ENCODE assay signal across 19 cellular contexts in the genomic region with DNA sequence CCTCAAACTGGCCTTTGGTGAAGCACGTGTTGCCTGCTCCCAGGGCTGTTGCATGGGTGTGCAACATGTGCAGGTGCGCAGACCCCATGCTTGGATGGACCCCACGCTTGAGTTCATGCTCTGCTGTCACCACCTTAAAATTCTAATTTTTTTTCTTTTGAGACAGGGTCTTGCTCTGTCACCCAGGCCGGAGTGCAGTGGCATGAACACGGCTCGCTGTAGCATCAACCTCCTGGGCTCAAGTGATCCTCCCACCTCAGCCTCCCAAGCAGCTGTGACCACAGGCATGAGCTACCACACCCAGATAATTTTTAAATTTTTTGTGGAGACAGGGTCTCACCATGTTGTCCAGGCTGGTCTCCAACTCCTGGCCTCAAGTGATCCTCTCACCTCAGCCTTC. TPM values are rescaled to one million over a fixed set of nuclear protein-coding genes. Genes with fewer than 3 reads are reported as not detected.
A peak's percentile ranks its signal among the peaks of the same experiment; 100 is the strongest.
DNase-seq lines count a peak whose midpoint lies in the region; ATAC-seq, FAIRE-seq and TF ChIP-seq lines count a peak whose summit lies in the region.
"Had no signal": no experiment of that assay in that cellular context is flagged by ENCODE, and none has a peak within 500 bp of the region (broad histone marks: within the 10 kb centered on the region; RNA-seq: fewer than 3 reads in every experiment).

No MANE protein-coding gene starts in this region.

- no peak overlapping the region for H3K27ac ChIP-seq in HEK293 (ENCODE audit: extremely low read depth, low read depth, low read length)
- no peak overlapping the region for H3K27ac ChIP-seq in K562 (ENCODE audit: extremely low read depth, low read depth, low read length)
- H3K27ac ChIP-seq in kidney (ENCODE audit: low read depth in 2 of 2, low read length in 2 of 2), result no peak overlapping the region
- H3K27ac ChIP-seq in uterus, result peak overlapping the region; percentile 79
- H3K27ac ChIP-seq: BLaER1, HL-60 had no signal

- H2AFZ ChIP-seq in K562 (ENCODE audit: low read depth, low read length), result no peak overlapping the region

- whole genome bisulfite sequencing in K562 (ENCODE audit: insufficient coverage, low coverage, missing lambda C conversion rate), result 8% methylated on average over 6 of the region's 6 CpGs

- H3K9ac ChIP-seq in K562 (ENCODE audit: insufficient read depth in 1 of 2, low read depth in 2 of 2, low read length in 2 of 2), result no peak overlapping the region; a peak in 1 of 4 replicates
- H3K9ac ChIP-seq in kidney (ENCODE audit: low read length in 2 of 2), result no peak overlapping the region
- H3K9ac ChIP-seq: BLaER1 had no signal

- no peak for TF ChIP-seq RAD21 in K562 (CRISPR knock-in tag; conservative IDR thresholded peaks at IDR 0.05 in 1 of 2, IDR thresholded peaks at IDR 0.05 in 1 of 2)

- POLR2A ChIA-PET in HEK293 (lab: Yijun Ruan, JAX), result no interaction called here
- POLR2A ChIA-PET in K562 (lab: Yijun Ruan, JAX), result interaction anchor here (0.6 to 1.0 kb wide), 4 partner anchors 69 to 499 kb away, joined by 3 to 4 read pairs (median 3); partner anchors contain the start of gene CLPX

- CTCF ChIA-PET in HEK293 (lab: Yijun Ruan, JAX) (interaction anchor here (0.6 to 17.3 kb wide), 11 partner anchors 11 to 921 kb away, joined by 3 to 454 read pairs (median 7); partner anchors contain the start of gene PARP16), K562 (lab: Yijun Ruan, JAX; ENCODE audit: low intra/inter-chr PET ratio) (interaction anchor here (2.5 kb wide), 1 partner anchor 656 kb away, joined by 10 read pairs; no protein-coding TSS in a partner anchor)

- TF ChIP-seq CTCF in HEK293 (tag by site-specific recombination; IDR thresholded peaks at IDR 0.05) (no peak), K562 (IDR thresholded peaks at IDR 0.05 in 2 of 3, conservative IDR thresholded peaks at IDR 0.05 in 1 of 3; ENCODE audit: insufficient read depth in 2 of 3, low read depth in 1 of 3, low read length in 3 of 3) (no peak), kidney (IDR thresholded peaks at IDR 0.05; ENCODE audit: borderline replicate concordance, extremely low read depth, insufficient read depth) (no peak), uterus (IDR thresholded peaks at IDR 0.05) (no peak)

- no peak for ATAC-seq in K562
- ATAC-seq in HG03520 (IDR thresholded peaks at IDR 0.05; ENCODE audit: unreplicated experiment), result no peak
- ATAC-seq in HG02759 (IDR thresholded peaks at IDR 0.05; ENCODE audit: unreplicated experiment), result no peak
- ATAC-seq: HCT116 had no signal

- no peak for TF ChIP-seq POLR2A in K562 (conservative IDR thresholded peaks at IDR 0.05)
- TF ChIP-seq POLR2A in uterus (IDR thresholded peaks at IDR 0.05), result no peak

- no peak overlapping the region for H3K4me2 ChIP-seq in K562 (ENCODE audit: insufficient read depth, low read length)
- H3K4me2 ChIP-seq: BLaER1 had no signal

- H3K79me2 ChIP-seq in K562 (ENCODE audit: control insufficient read depth, insufficient read depth, low read length), result no peaks in the 10 kb centered on the region

- H3K36me3 ChIP-seq in HEK293 (ENCODE audit: control insufficient read depth in 2 of 2, insufficient read depth in 1 of 2, low read length in 2 of 2) (no peaks in the 10 kb centered on the region), K562 (ENCODE audit: control insufficient read depth, insufficient read depth, low read length) (no peaks in the 10 kb centered on the region), kidney (ENCODE audit: control insufficient read depth in 1 of 2, insufficient read depth in 2 of 2, low read length in 2 of 2) (no peaks in the 10 kb centered on the region), uterus (no peaks in the 10 kb centered on the region)
- H3K36me3 ChIP-seq: BLaER1 had no signal

- H3K9me3 ChIP-seq in HEK293 (ENCODE audit: control insufficient read depth, insufficient read depth, low read depth, low read length) (no peaks in the 10 kb centered on the region), K562 (replicated peaks; ENCODE audit: control insufficient read depth, insufficient read depth, low read depth, low read length) (no peaks in the 10 kb centered on the region), kidney (ENCODE audit: control insufficient read depth in 1 of 2, low read length in 2 of 2) (no peaks in the 10 kb centered on the region), uterus (no peaks in the 10 kb centered on the region)
- H3K9me3 ChIP-seq: BLaER1 had no signal

- intact Hi-C loops in K562 (cut with micrococcal nuclease) (loop anchor here (10.0 kb wide), 1 partner anchor 352 kb away; no protein-coding TSS in a partner anchor), kidney (cut with DNase I) (loop anchor here (5.0 kb wide), 1 partner anchor 70 kb away; no protein-coding TSS in a partner anchor), uterus (cut with DNase I; ENCODE audit: low total_unique reads) (loop anchor here (5.0 kb wide), 1 partner anchor 70 kb away; no protein-coding TSS in a partner anchor)

- H3K4me3 ChIP-seq in HEK293 (ENCODE audit: low read depth, low read length) (no peak overlapping the region), K562 (no peak overlapping the region), kidney (ENCODE audit: low read length in 2 of 2) (no peak overlapping the region), uterus (no peak overlapping the region)
- H3K4me3 ChIP-seq: BLaER1 had no signal

- H3K9me1 ChIP-seq in K562 (ENCODE audit: control insufficient read depth, insufficient read depth, low read length), result no peaks in the 10 kb centered on the region

- DNase-seq in K562 (ENCODE audit: extremely low read depth in 1 of 4, low spot score in 3 of 4) (no peak), kidney (peak; percentile 32), uterus (no peak), cerebellar cortex (ENCODE audit: low spot score) (no peak)
- DNase-seq: 8988T; CD4-positive, alpha-beta memory T cell; DMS153; DMS79; GF-D8; GOT3; H7 had no signal

- in situ Hi-C loops in K562 (cut with MboI), result loop anchor here (10.0 kb wide), 1 partner anchor 332 kb away; no protein-coding TSS in a partner anchor

- FAIRE-seq in K562 (lab: Jason Lieb, UNC) (no peak), kidney (lab: Jason Lieb, UNC) (no peak)

- TF ChIP-seq EP300 in K562 (IDR thresholded peaks at IDR 0.05; ENCODE audit: low read length), result no peak

- BruUV-seq in K562 (replicated peaks; lab: Mats Ljungman, UMichigan), result no TSS peak

- peaks cover 4% of the 10 kb centered on the region; the same call in 1 of the 2 replicates for H4K20me1 ChIP-seq in K562 (replicated peaks; ENCODE audit: control insufficient read depth, insufficient read depth, low read length)
- H4K20me1 ChIP-seq: BLaER1 had no signal

- H3K4me1 ChIP-seq in HEK293 (ENCODE audit: control insufficient read depth, insufficient read depth, low read length), result peaks cover 11% of the 10 kb centered on the region
- peaks cover 6 to 15% of the 10 kb centered on the region in 2 experiments; a peak in 4 of 5 replicates for H3K4me1 ChIP-seq in K562 (replicated peaks in 1 of 2; ENCODE audit: control insufficient read depth in 2 of 2, insufficient read depth in 2 of 2, low read length in 2 of 2)
- peaks cover 5 to 13% of the 10 kb centered on the region in 2 donors for H3K4me1 ChIP-seq in kidney (ENCODE audit: control insufficient read depth in 1 of 2, insufficient read depth in 1 of 2, low read depth in 1 of 2, low read length in 2 of 2)
- H3K4me1 ChIP-seq in uterus, result no peaks in the 10 kb centered on the region

- H3K27me3 ChIP-seq in K562 (ENCODE audit: control insufficient read depth in 2 of 2, insufficient read depth in 2 of 2, low read length in 2 of 2), result peaks cover 39 to 70% of the 10 kb centered on the region in 2 experiments; a peak in 4 of 5 replicates
- no peaks in the 10 kb centered on the region for H3K27me3 ChIP-seq in uterus

RNA-seq across cellular contexts. Expression of gene IGDCC3, which starts 9.1 kb away (rescaled TPM):
- total RNA-seq in K562 (2011; cell fraction: chromatin; rRNA removed; ENCODE audit: low replicate concordance), result not detected in 2 replicates
- total RNA-seq in K562 (2011; cell fraction: nucleolus; rRNA removed), result not detected in 2 replicates
- total RNA-seq in K562 (2011; cell fraction: nucleoplasm; rRNA removed), result not detected in 2 replicates
- total RNA-seq in K562 (2014; rRNA removed) (not detected in 2 replicates), K562 (2014; rRNA removed; fragmentation: Illumina TruSeq; extraction: Trizol) (not detected in 2 replicates), K562 (2015; rRNA removed; fragmentation: Illumina TruSeq; extraction: Trizol) (not detected in 2 replicates), K562 (2021) (0.07 TPM in 1 of 2 replicates, not detected in the other), kidney (0.22 TPM), uterus (1 to 10 TPM in 1 of 4 donors, under 1 TPM in 1, not detected in 2; 0.82 to 5.5 TPM)
- polyA plus RNA-seq in K562 (2011; rRNA removed) (not detected in 2 replicates), K562 (2014; fragmentation: Illumina TruSeq; extraction: Trizol) (not detected in 2 replicates), K562 (2014; fragmentation: Nextera tagmentation; extraction: Ambion mirVana) (not detected), K562 (2014; rRNA removed) (0.03 TPM in 1 of 2 replicates, not detected in the other), kidney (ENCODE audit: insufficient read depth, low read depth, low replicate concordance) (0.49 TPM)
- not detected in 2 replicates for polyA plus RNA-seq in K562 (2011; cell fraction: cytosol; rRNA removed)
- not detected in 2 replicates for polyA plus RNA-seq in K562 (2011; cell fraction: nucleus; rRNA removed)
- polyA plus RNA-seq in K562 (2012), result not detected in 2 replicates
- not detected in 2 replicates for polyA minus RNA-seq in K562 (2011; rRNA and poly(A)+ RNA removed)
- not detected in 2 replicates for polyA minus RNA-seq in K562 (2011; cell fraction: cytosol; rRNA and poly(A)+ RNA removed)
- not detected in 2 replicates for polyA minus RNA-seq in K562 (2011; cell fraction: nucleus; rRNA and poly(A)+ RNA removed)
- total RNA-seq: CD4-positive, alpha-beta memory T cell had no signal
- polyA plus RNA-seq: CD14-positive monocyte; CD4-positive, alpha-beta memory T cell; IgD-negative memory B cell had no signal

RNA-seq across cellular contexts. Expression of gene IGDCC4, which starts 35.9 kb away (rescaled TPM):
- total RNA-seq in K562 (2011; cell fraction: chromatin; rRNA removed; ENCODE audit: low replicate concordance), result 7.9 and 12.6 TPM in 2 replicates
- 4.6 and 7.3 TPM in 2 replicates for total RNA-seq in K562 (2011; cell fraction: nucleolus; rRNA removed)
- 6.4 and 11.5 TPM in 2 replicates for total RNA-seq in K562 (2011; cell fraction: nucleoplasm; rRNA removed)
- total RNA-seq in K562 (2014; rRNA removed) (0.33 and 1.4 TPM in 2 replicates), K562 (2014; rRNA removed; fragmentation: Illumina TruSeq; extraction: Trizol) (0.07 and 0.54 TPM in 2 replicates), K562 (2015; rRNA removed; fragmentation: Illumina TruSeq; extraction: Trizol) (0.11 and 0.14 TPM in 2 replicates), K562 (2021) (0.31 and 0.42 TPM in 2 replicates), kidney (4.3 TPM), uterus (10 to 100 TPM in 1 of 4 donors, 1 to 10 TPM in 2, under 1 TPM in 1; 0.26 to 31.3 (median 4.4) TPM)
- polyA plus RNA-seq in K562 (2011; rRNA removed) (0.79 and 1.5 TPM in 2 replicates), K562 (2014; fragmentation: Illumina TruSeq; extraction: Trizol) (0.17 and 0.22 TPM in 2 replicates), K562 (2014; fragmentation: Nextera tagmentation; extraction: Ambion mirVana) (under 1 TPM; 0.04 to 0.06 TPM), K562 (2014; rRNA removed) (0.13 and 0.16 TPM in 2 replicates), kidney (ENCODE audit: insufficient read depth, low read depth, low replicate concordance) (0.17 TPM)
- 0.68 and 1.3 TPM in 2 replicates for polyA plus RNA-seq in K562 (2011; cell fraction: cytosol; rRNA removed)
- polyA plus RNA-seq in K562 (2011; cell fraction: nucleus; rRNA removed), result 5.3 and 9.7 TPM in 2 replicates
- polyA plus RNA-seq in K562 (2012), result 0.34 and 0.71 TPM in 2 replicates
- polyA minus RNA-seq in K562 (2011; rRNA and poly(A)+ RNA removed), result 1.3 and 2.5 TPM in 2 replicates
- polyA minus RNA-seq in K562 (2011; cell fraction: cytosol; rRNA and poly(A)+ RNA removed), result 0.46 and 1.1 TPM in 2 replicates
- polyA minus RNA-seq in K562 (2011; cell fraction: nucleus; rRNA and poly(A)+ RNA removed), result 3.1 and 4.0 TPM in 2 replicates
- polyA plus RNA-seq: CD14-positive monocyte, IgD-negative memory B cell had no signal

Comparison
In these comparisons a context has a peak if more than half of its experiments do, and no peak if none do; other contexts are left out.
1. H3K27ac ChIP-seq: peak in uterus (2 of 2); none in HEK293 (single experiment), K562 (single experiment) and kidney (0 of 2).